ENCODE assay signal across 17 cellular contexts in the genomic region with DNA sequence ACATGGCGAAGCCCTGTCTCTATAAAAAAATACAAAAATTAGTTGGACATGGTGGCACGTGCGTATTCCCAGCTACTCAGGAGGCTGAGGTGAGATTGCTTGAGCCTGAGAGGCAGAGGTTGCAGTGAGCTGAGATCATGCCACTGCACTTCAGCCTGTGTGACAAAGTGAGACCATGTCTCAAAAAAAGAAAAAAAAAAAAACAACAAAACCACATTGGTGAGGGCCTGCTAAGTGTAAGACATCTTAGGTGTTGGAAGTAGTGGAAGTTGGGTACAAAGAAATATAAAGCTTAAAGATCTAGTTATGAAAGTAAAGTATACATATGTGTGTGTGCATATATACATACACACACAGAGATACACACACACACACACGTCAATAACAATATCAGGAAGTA.
DNase-seq lines count a peak whose midpoint lies in the region; ATAC-seq and TF ChIP-seq lines count a peak whose summit lies in the region.
"Had no signal": no experiment of that assay in that cellular context is flagged by ENCODE, and none has a peak within 500 bp of the region (broad histone marks: within the 10 kb centered on the region; RNA-seq: fewer than 3 reads in every experiment).

No MANE protein-coding gene starts in this region.

- peaks cover 12% of the 10 kb centered on the region; the same call in 1 of the 2 replicates for H3K36me3 ChIP-seq in Loucy (ENCODE audit: insufficient read depth, low read length)
- H3K36me3 ChIP-seq in esophagus muscularis mucosa: peaks cover 0 to 8% (median 3%) of the 10 kb centered on the region in 4 donors

- TF ChIP-seq CTCF in Loucy (conservative IDR thresholded peaks at IDR 0.05; ENCODE audit: low read length) (no peak), esophagus muscularis mucosa (IDR thresholded peaks at IDR 0.05) (no peak)

- no peak for TF ChIP-seq EP300 in esophagus muscularis mucosa (IDR thresholded peaks at IDR 0.05)

- no peaks in the 10 kb centered on the region for H3K27me3 ChIP-seq in Loucy (ENCODE audit: insufficient read depth, low read length, poor library complexity, severe bottlenecking)
- H3K27me3 ChIP-seq in esophagus muscularis mucosa: no peaks in the 10 kb centered on the region

- intact Hi-C loops in esophagus muscularis mucosa (cut with DNase I): no loop called here

- H3K27me3 Mint-ChIP-seq in activated T-cell treated with anti-CD3 and anti-CD28 coated beads, Interleukin-2, amount 50 U/mL, for 72 hours (ENCODE audit: low read depth): no peaks in the 10 kb centered on the region
- H3K27me3 Mint-ChIP-seq in immature natural killer cell (ENCODE audit: low read depth in 3 of 3): peaks cover 4 to 11% (median 4%) of the 10 kb centered on the region in 3 donors

- no peaks in the 10 kb centered on the region for H3K9me3 ChIP-seq in Loucy (ENCODE audit: insufficient read depth, low read depth, low read length)
- H3K9me3 ChIP-seq in esophagus muscularis mucosa: no peaks in the 10 kb centered on the region

- no peak overlapping the region for H3K4me3 Mint-ChIP-seq in activated T-cell treated with anti-CD3 and anti-CD28 coated beads, Interleukin-2, amount 50 U/mL, for 72 hours
- H3K4me3 Mint-ChIP-seq in immature natural killer cell: peak overlapping the region; percentile 74 to 89 (median 84)

- peaks cover 11% of the 10 kb centered on the region for H3F3A ChIP-seq in Loucy (ENCODE audit: low read depth)

- peaks cover 84% of the 10 kb centered on the region for H3K4me1 ChIP-seq in Loucy (ENCODE audit: insufficient read depth, low read length, poor library complexity, severe bottlenecking)
- H3K4me1 ChIP-seq in esophagus muscularis mucosa: no peaks in the 10 kb centered on the region

- H3K36me3 Mint-ChIP-seq in activated T-cell treated with anti-CD3 and anti-CD28 coated beads, Interleukin-2, amount 50 U/mL, for 72 hours (ENCODE audit: insufficient read depth in 2 of 2): peaks cover 2 to 6% of the 10 kb centered on the region in 2 donors
- H3K36me3 Mint-ChIP-seq in immature natural killer cell: peaks cover 3 to 6% (median 4%) of the 10 kb centered on the region in 3 donors

- TF ChIP-seq POLR2A in esophagus muscularis mucosa (IDR thresholded peaks at IDR 0.05; ENCODE audit: low read depth): no peak

- H3K9ac ChIP-seq in Loucy (ENCODE audit: low read depth, low read length, poor library complexity, severe bottlenecking): peak overlapping the region; percentile 98

- H2AFZ ChIP-seq in Loucy (ENCODE audit: low read length): no peak overlapping the region

- H3K4me3 ChIP-seq in Loucy (ENCODE audit: low read length, poor library complexity, severe bottlenecking) (peak overlapping the region; percentile 75), esophagus muscularis mucosa (no peak overlapping the region)

- H3K4me1 Mint-ChIP-seq in activated T-cell treated with anti-CD3 and anti-CD28 coated beads, Interleukin-2, amount 50 U/mL, for 72 hours (ENCODE audit: low read depth): peaks cover 54% of the 10 kb centered on the region
- H3K4me1 Mint-ChIP-seq in immature natural killer cell: peaks cover 88 to 92% of the 10 kb centered on the region in 2 donors

- no peaks in the 10 kb centered on the region for H4K20me1 ChIP-seq in Loucy (ENCODE audit: insufficient read depth, low read length, poor library complexity, severe bottlenecking)

- ATAC-seq in activated T-cell treated with anti-CD3 and anti-CD28 coated beads, Interleukin-2, amount 50 U/mL, for 72 hours (replicated peaks in 1 of 2): no peak
- no peak for ATAC-seq in HG03571 (IDR thresholded peaks at IDR 0.05; ENCODE audit: unreplicated experiment)

- no peak overlapping the region for H3K27ac ChIP-seq in esophagus muscularis mucosa (replicated peaks in 1 of 4)

- no peaks in the 10 kb centered on the region for H3K9me3 Mint-ChIP-seq in activated T-cell treated with anti-CD3 and anti-CD28 coated beads, Interleukin-2, amount 50 U/mL, for 72 hours
- H3K9me3 Mint-ChIP-seq in immature natural killer cell: no peaks in the 10 kb centered on the region

- no peak for DNase-seq in activated T-cell treated with anti-CD3 and anti-CD28 coated beads, Interleukin-2, amount 50 U/mL, for 72 hours
- no peak for DNase-seq in activated T-cell treated with anti-CD3 and anti-CD28 coated beads, Interleukin-2, amount 50 U/mL, for 1 hour
- DNase-seq in immature natural killer cell (peak; percentile 44 to 64 (median 60)), esophagus muscularis mucosa (ENCODE audit: extremely low spot score) (no peak), SHP77 treated with DMSO at 0.1 percent for 48 hours (lab: John Stamatoyannopoulos, UW) (no peak)
- DNase-seq in stimulated activated CD4-positive, alpha-beta T cell treated with anti-CD3 and anti-CD28 coated beads, Interleukin-2, amount 100 ng/mL, for 24 hours: no peak
- DNase-seq: 8988T, ACHN, Kasumi-1, MV-4-11, NCI-H1105, NCI-H1436 treated with DMSO at 0.1 percent for 48 hours, NCI-H526 treated with DMSO at 0.1 percent for 48 hours, Right ventricle myocardium superior, RPMI8226 had no signal

- H3K4me2 ChIP-seq in Loucy (ENCODE audit: low read depth, low read length, poor library complexity, severe bottlenecking): peak overlapping the region; percentile 90

- H3K27ac Mint-ChIP-seq in activated T-cell treated with anti-CD3 and anti-CD28 coated beads, Interleukin-2, amount 50 U/mL, for 72 hours: peak overlapping the region; percentile 19
- peak overlapping the region; percentile 86 to 95 (median 92) for H3K27ac Mint-ChIP-seq in immature natural killer cell

- no peaks in the 10 kb centered on the region for H3K9me2 ChIP-seq in Loucy (replicated peaks; ENCODE audit: low read depth, low read length)

- peaks cover 65% of the 10 kb centered on the region for H3K79me2 ChIP-seq in Loucy (ENCODE audit: insufficient read depth, low read length)

- 97% methylated on average over 4 of the region's 4 CpGs for WGBS in esophagus muscularis mucosa

Comparison
In these comparisons a context has a peak if more than half of its experiments do, and no peak if none do; other contexts are left out.
1. DNase-seq: peak in immature natural killer cell (3 of 3); none in activated T-cell treated with anti-CD3 and anti-CD28 coated beads, Interleukin-2, amount 50 U/mL, for 72 hours (0 of 2), activated T-cell treated with anti-CD3 and anti-CD28 coated beads, Interleukin-2, amount 50 U/mL, for 1 hour (single experiment), esophagus muscularis mucosa (single experiment), SHP77 treated with DMSO at 0.1 percent for 48 hours (single experiment) and stimulated activated CD4-positive, alpha-beta T cell treated with anti-CD3 and anti-CD28 coated beads, Interleukin-2, amount 100 ng/mL, for 24 hours (0 of 2).
2. H3K4me3 Mint-ChIP-seq: peak in immature natural killer cell (5 of 5); none in activated T-cell treated with anti-CD3 and anti-CD28 coated beads, Interleukin-2, amount 50 U/mL, for 72 hours (0 of 2).